Comparison of ENCODE assay signal across 26 cellular contexts in the genomic region with DNA sequence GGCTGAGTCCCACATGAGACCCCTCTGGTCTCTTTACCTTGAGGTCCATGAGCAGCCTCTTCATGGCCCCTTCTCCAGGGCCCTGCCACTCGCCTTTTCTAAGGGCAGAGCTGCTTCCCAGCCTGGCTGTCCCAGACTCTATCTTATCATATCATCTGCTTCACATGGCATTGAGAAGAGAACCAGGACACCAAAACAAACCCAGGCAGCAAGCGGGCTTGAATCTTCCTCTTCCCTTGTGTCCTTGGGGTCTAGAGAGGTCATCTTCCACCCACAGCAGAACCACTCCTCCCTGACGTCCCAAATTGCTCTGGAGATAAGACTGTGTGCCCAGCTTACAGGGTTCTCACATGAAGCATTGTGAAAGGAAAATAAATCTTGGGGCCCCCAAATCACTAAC.
DNase-seq lines count a peak whose midpoint lies in the region; ATAC-seq and TF ChIP-seq lines count a peak whose summit lies in the region.
"Had no signal": no experiment of that assay in that cellular context is flagged by ENCODE, and none has a peak within 500 bp of the region (broad histone marks: within the 10 kb centered on the region; RNA-seq: fewer than 3 reads in every experiment).

No MANE protein-coding gene starts in this region.

- WGBS in SK-N-SH (ENCODE audit: low lambda C conversion rate) = 21% methylated on average over 3 of the region's 3 CpGs
- no CpG with 5 or more reads among the region's 3 CpGs for WGBS in mesendoderm (ENCODE audit: extremely low coverage, insufficient coverage, low lambda C conversion rate)

- H3K27ac ChIP-seq in SK-N-SH (ENCODE audit: low read depth in 2 of 2, low read length in 1 of 2) = no peak overlapping the region
- no peak overlapping the region for H3K27ac ChIP-seq in mesendoderm (ENCODE audit: low read depth, low read length)
- H3K27ac ChIP-seq: 22Rv1, A549, BLaER1 had no signal

- H3K27me3 ChIP-seq in SK-N-SH (ENCODE audit: insufficient read depth) (no peaks in the 10 kb centered on the region), mesendoderm (ENCODE audit: insufficient read depth, low read length, poor library complexity) (no peaks in the 10 kb centered on the region)
- H3K27me3 ChIP-seq: BLaER1 had no signal

- H2AK5ac ChIP-seq in mesendoderm (ENCODE audit: low read length) = no peak overlapping the region

- H4K5ac ChIP-seq in mesendoderm (ENCODE audit: low read length) = no peak overlapping the region

- H3K56ac ChIP-seq in mesendoderm (ENCODE audit: low read length) = no peak overlapping the region

- no peak overlapping the region for H4K8ac ChIP-seq in mesendoderm (ENCODE audit: low read depth, low read length)

- no peak overlapping the region for H2BK15ac ChIP-seq in mesendoderm (replicated peaks; ENCODE audit: low read depth)

- H3K4ac ChIP-seq in mesendoderm (ENCODE audit: low read depth, low read length) = no peak overlapping the region

- peaks cover 4% of the 10 kb centered on the region for H3K9me3 Mint-ChIP-seq in progenitor cell of endocrine pancreas (ENCODE audit: low read depth)
- H3K9me3 Mint-ChIP-seq in stimulated activated memory B cell treated with anti-CD40 and anti-IgM and Interleukin-4, amounts not matched to agents 10 μg/mL and 1 μg/mL and 100 μg/mL, for 72 hours = peaks cover 2% of the 10 kb centered on the region

- TF ChIP-seq EP300 in SK-N-SH (IDR thresholded peaks at IDR 0.05; ENCODE audit: borderline replicate concordance in 1 of 2, low read depth in 1 of 2, low read length in 1 of 2) = peak in 1 of 2 experiments; percentile 73; a peak in 2 of 4 replicates

- POLR2A ChIA-PET in SK-N-SH (lab: Yijun Ruan, JAX) = no interaction called here

- H3K4me3 Mint-ChIP-seq in progenitor cell of endocrine pancreas (ENCODE audit: low read depth) = no peak overlapping the region
- no peak overlapping the region for H3K4me3 Mint-ChIP-seq in stimulated activated memory B cell treated with anti-CD40 and anti-IgM and Interleukin-4, amounts not matched to agents 10 μg/mL and 1 μg/mL and 100 μg/mL, for 72 hours
- H3K4me3 Mint-ChIP-seq: B cell; CD14-positive monocyte; CD4-positive, alpha-beta memory T cell; CD4-positive, CD25-positive, alpha-beta regulatory T cell; CD8-positive, alpha-beta memory T cell had no signal

- DNase-seq in SK-N-SH (peak; percentile 70), SK-N-DZ (ENCODE audit: low spot score) (peak; percentile 47), mesendoderm (peak; percentile 74), progenitor cell of endocrine pancreas (ENCODE audit: low spot score, unreplicated experiment) (no peak), midbrain (lab: John Stamatoyannopoulos, UW) (no peak), NK-92 (lab: John Stamatoyannopoulos, UW; ENCODE audit: unreplicated experiment) (no peak)
- DNase-seq: AML-193; C1 segment of cervical spinal cord; CD4-positive, alpha-beta memory T cell; CD4-positive, CD25-positive, alpha-beta regulatory T cell; CD8-positive, alpha-beta memory T cell; COR-L47; DMS 273 treated with DMSO at 0.1 percent for 48 hours; DMS153; DMS53; DMS79; DND-41; EL; GF-D8 had no signal

- no peaks in the 10 kb centered on the region for H4K20me1 ChIP-seq in SK-N-SH (ENCODE audit: insufficient read depth)
- H4K20me1 ChIP-seq: BLaER1 had no signal

- H2BK5ac ChIP-seq in mesendoderm (ENCODE audit: low read length) = no peak overlapping the region

- no peak overlapping the region for H3K4me3 ChIP-seq in SK-N-SH (ENCODE audit: low read depth in 2 of 2, low read length in 1 of 2)
- H3K4me3 ChIP-seq in mesendoderm (ENCODE audit: low read length) = no peak overlapping the region
- H3K4me3 ChIP-seq: A549, BLaER1 had no signal

- H3K9ac ChIP-seq in SK-N-SH (no peak overlapping the region), mesendoderm (ENCODE audit: low read length) (no peak overlapping the region)
- H3K9ac ChIP-seq: BLaER1 had no signal

- CTCF ChIA-PET in SK-N-SH (lab: Yijun Ruan, JAX) = interaction anchor here (0.9 to 1.0 kb wide), 2 partner anchors 14 to 1548 kb away, joined by 3 read pairs; no protein-coding TSS in a partner anchor

- no peaks in the 10 kb centered on the region for H3F3A ChIP-seq in SK-N-SH (replicated peaks; ENCODE audit: insufficient read depth)

- H3K36me3 ChIP-seq in SK-N-SH (replicated peaks in 1 of 2; ENCODE audit: control insufficient read depth in 1 of 2, insufficient read depth in 2 of 2, low read length in 1 of 2) (no peaks in the 10 kb centered on the region), mesendoderm (ENCODE audit: control insufficient read depth, insufficient read depth, low read length) (no peaks in the 10 kb centered on the region)
- H3K36me3 ChIP-seq: BLaER1 had no signal

- no peaks in the 10 kb centered on the region for H3K9me3 ChIP-seq in SK-N-SH
- H3K9me3 ChIP-seq: A549, BLaER1 had no signal

- ATAC-seq in SK-N-SH treated with all-trans-retinoic acid at 6 μM for 48 hours = no peak
- ATAC-seq in stimulated activated memory B cell treated with anti-CD40 and anti-IgM and Interleukin-4, amounts not matched to agents 10 μg/mL and 1 μg/mL and 100 μg/mL, for 72 hours = no peak
- ATAC-seq: A549 had no signal

- no peak overlapping the region for H3K18ac ChIP-seq in mesendoderm (ENCODE audit: low read length)

- no peaks in the 10 kb centered on the region for H3K27me3 Mint-ChIP-seq in progenitor cell of endocrine pancreas
- no peaks in the 10 kb centered on the region for H3K27me3 Mint-ChIP-seq in stimulated activated memory B cell treated with anti-CD40 and anti-IgM and Interleukin-4, amounts not matched to agents 10 μg/mL and 1 μg/mL and 100 μg/mL, for 72 hours
- H3K27me3 Mint-ChIP-seq: CD4-positive, alpha-beta memory T cell; CD4-positive, CD25-positive, alpha-beta regulatory T cell; CD8-positive, alpha-beta memory T cell had no signal

- peaks cover 17% of the 10 kb centered on the region for H3K4me1 Mint-ChIP-seq in progenitor cell of endocrine pancreas (ENCODE audit: low read depth)
- no peaks in the 10 kb centered on the region for H3K4me1 Mint-ChIP-seq in stimulated activated memory B cell treated with anti-CD40 and anti-IgM and Interleukin-4, amounts not matched to agents 10 μg/mL and 1 μg/mL and 100 μg/mL, for 72 hours
- H3K4me1 Mint-ChIP-seq: B cell; CD14-positive monocyte; CD4-positive, alpha-beta memory T cell; CD4-positive, CD25-positive, alpha-beta regulatory T cell; CD8-positive, alpha-beta memory T cell had no signal

- H2AFZ ChIP-seq in SK-N-SH (ENCODE audit: low read depth) = no peak overlapping the region

- H3K4me1 ChIP-seq in SK-N-SH (ENCODE audit: control insufficient read depth in 1 of 2, insufficient read depth in 2 of 2, low read depth in 1 of 2, low read length in 1 of 2) = peaks cover 0 to 8% of the 10 kb centered on the region in 2 experiments; a peak in 1 of 4 replicates
- H3K4me1 ChIP-seq in mesendoderm (ENCODE audit: control insufficient read depth, low read depth, low read length) = no peaks in the 10 kb centered on the region
- H3K4me1 ChIP-seq: BLaER1 had no signal

- H3K9me2 ChIP-seq in SK-N-SH = no peaks in the 10 kb centered on the region

- no peak overlapping the region for H2BK120ac ChIP-seq in mesendoderm (ENCODE audit: low read depth, low read length)

- no peaks in the 10 kb centered on the region for H3K79me1 ChIP-seq in mesendoderm (ENCODE audit: low read length)

- TF ChIP-seq CTCF in SK-N-SH (IDR thresholded peaks at IDR 0.05) = no peak
- TF ChIP-seq CTCF in progenitor cell of endocrine pancreas (IDR thresholded peaks at IDR 0.05; ENCODE audit: unreplicated experiment) = no peak

- H3K23ac ChIP-seq in mesendoderm (ENCODE audit: low read length) = no peak overlapping the region

- no peak overlapping the region for H3K4me2 ChIP-seq in SK-N-SH
- H3K4me2 ChIP-seq in mesendoderm (ENCODE audit: low read length) = no peak overlapping the region
- H3K4me2 ChIP-seq: A549, BLaER1 had no signal

- H3K36me3 Mint-ChIP-seq in progenitor cell of endocrine pancreas (ENCODE audit: insufficient read depth) = no peaks in the 10 kb centered on the region
- no peaks in the 10 kb centered on the region for H3K36me3 Mint-ChIP-seq in stimulated activated memory B cell treated with anti-CD40 and anti-IgM and Interleukin-4, amounts not matched to agents 10 μg/mL and 1 μg/mL and 100 μg/mL, for 72 hours
- H3K36me3 Mint-ChIP-seq: CD14-positive monocyte; CD4-positive, alpha-beta memory T cell; CD4-positive, CD25-positive, alpha-beta regulatory T cell; CD8-positive, alpha-beta memory T cell had no signal

- H3K79me2 ChIP-seq in SK-N-SH (ENCODE audit: insufficient read depth) (no peaks in the 10 kb centered on the region), mesendoderm (ENCODE audit: control insufficient read depth, insufficient read depth, low read length) (no peaks in the 10 kb centered on the region)

- H3K27ac Mint-ChIP-seq in progenitor cell of endocrine pancreas = peak overlapping the region; percentile 77
- no peak overlapping the region for H3K27ac Mint-ChIP-seq in stimulated activated memory B cell treated with anti-CD40 and anti-IgM and Interleukin-4, amounts not matched to agents 10 μg/mL and 1 μg/mL and 100 μg/mL, for 72 hours
- H3K27ac Mint-ChIP-seq: B cell; CD4-positive, alpha-beta memory T cell; CD4-positive, CD25-positive, alpha-beta regulatory T cell; CD8-positive, alpha-beta memory T cell had no signal

- TF ChIP-seq RAD21 in SK-N-SH (IDR thresholded peaks at IDR 0.05; ENCODE audit: low read length) = no peak

TF ChIP-seq in SK-N-SH, 30 proteins besides CTCF, POLR2A, EP300 and RAD21 (continues in another document):
- TF ChIP-seq GATA2 (CRISPR knock-in tag; IDR thresholded peaks at IDR 0.05) (peak; percentile 91), FOXJ3 (CRISPR knock-in tag; IDR thresholded peaks at IDR 0.05) (0 out of 2 replicates have a peak, but pooled peaks have one; percentile 19)

Comparison
In these comparisons a context has a peak if more than half of its experiments do, and no peak if none do; other contexts are left out.
1. DNase-seq: peak in SK-N-SH (single experiment), SK-N-DZ (single experiment) and mesendoderm (single experiment); none in progenitor cell of endocrine pancreas (single experiment), midbrain (single experiment) and NK-92 (single experiment).